In genomic region chr5:59466271-59466670, GRCh38 we compare ENCODE assay signal across 2 cellular contexts.
TF ChIP-seq lines count a peak whose summit lies in the region.

No MANE protein-coding gene starts in this region.

TF ChIP-seq in liver, 16 proteins besides CTCF, POLR2A, EP300 and RAD21:
- TF ChIP-seq JUND (IDR thresholded peaks at IDR 0.05), result peak; percentile 33 to 36
- peak; percentile 43 for TF ChIP-seq ZBTB33 (IDR thresholded peaks at IDR 0.05)
- peak; percentile 27 for TF ChIP-seq HNF4G (IDR thresholded peaks at IDR 0.05)
- peak; percentile 41 for TF ChIP-seq ATF3 (IDR thresholded peaks at IDR 0.05)
- TF ChIP-seq REST (IDR thresholded peaks at IDR 0.05), result peak; percentile 51
- no peak for TF ChIP-seq FOXA1 (IDR thresholded peaks at IDR 0.05)
- TF ChIP-seq MAX (IDR thresholded peaks at IDR 0.05), result no peak
- peak; percentile 26 to 69 for TF ChIP-seq HNF4A (conservative IDR thresholded peaks at IDR 0.05)
- TF ChIP-seq TAF1 (conservative IDR thresholded peaks at IDR 0.05), result peak; percentile 41
- TF ChIP-seq EGR1 (IDR thresholded peaks at IDR 0.05; ENCODE audit: low read depth in 2 of 2), result no peak
- TF ChIP-seq GABPA (IDR thresholded peaks at IDR 0.05 in 1 of 2, conservative IDR thresholded peaks at IDR 0.05 in 1 of 2), result peak in 1 of 2 donors; percentile 17
- peak; percentile 94 to 98 for TF ChIP-seq RXRA (IDR thresholded peaks at IDR 0.05)
- no peak for TF ChIP-seq FOXA2 (IDR thresholded peaks at IDR 0.05)
- TF ChIP-seq SP1 (IDR thresholded peaks at IDR 0.05), result peak; percentile 96
- no peak for TF ChIP-seq YY1 (IDR thresholded peaks at IDR 0.05)
- peak; percentile 83 for TF ChIP-seq NR2F2 (IDR thresholded peaks at IDR 0.05)

TF ChIP-seq in HepG2, 621 proteins besides CTCF, POLR2A, EP300 and RAD21:
- peak in 1 of 2 experiments; percentile 11; a peak in 1 of 4 replicates for TF ChIP-seq MAFK (conservative IDR thresholded peaks at IDR 0.05 in 1 of 2, IDR thresholded peaks at IDR 0.05 in 1 of 2; ENCODE audit: low read length in 2 of 2)
- TF ChIP-seq HMGXB4 (CRISPR knock-in tag; IDR thresholded peaks at IDR 0.05; ENCODE audit: borderline replicate concordance in 1 of 2, low read depth in 1 of 2), result no peak
